ENCODE assay signal across 15 cellular contexts in the genomic region with DNA sequence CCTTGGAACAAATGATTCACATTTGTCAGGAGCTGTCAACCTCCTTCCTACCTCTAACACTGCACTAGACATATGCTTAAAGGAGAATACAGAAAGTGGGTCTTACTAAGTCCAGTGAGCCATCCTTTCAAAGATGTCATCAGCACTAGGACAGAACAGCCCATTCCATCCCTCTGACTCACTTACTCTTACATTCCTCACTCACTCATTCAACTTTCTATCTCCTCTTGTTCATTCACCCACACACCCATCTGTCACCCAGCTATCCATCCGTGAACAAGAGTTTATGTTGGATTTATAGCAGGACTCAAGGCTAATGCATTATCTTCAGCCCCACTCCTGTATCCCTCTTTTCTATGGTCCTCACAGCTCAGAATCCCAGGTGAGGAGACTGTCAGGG. TPM values are rescaled to one million over a fixed set of nuclear protein-coding genes. Genes with fewer than 3 reads are reported as not detected.
A peak's percentile ranks its signal among the peaks of the same experiment; 100 is the strongest.
DNase-seq lines count a peak whose midpoint lies in the region; ATAC-seq and TF ChIP-seq lines count a peak whose summit lies in the region.
"Had no signal": no experiment of that assay in that cellular context is flagged by ENCODE, and none has a peak within 500 bp of the region (broad histone marks: within the 10 kb centered on the region; RNA-seq: fewer than 3 reads in every experiment).

No MANE protein-coding gene starts in this region.

- no peak overlapping the region for H3K4me3 ChIP-seq in astrocyte of the spinal cord (ENCODE audit: low read depth, low read length)
- H3K4me3 ChIP-seq in OCI-LY7 (ENCODE audit: low read depth, low read length, poor library complexity, severe bottlenecking), result no peak overlapping the region
- H3K4me3 ChIP-seq: BLaER1 treated with 17β-estradiol and CSF1 and Interleukin-3, amounts not matched to agents 10 nM and 100 nM had no signal

- H3K36me3 Mint-ChIP-seq in natural killer cell treated with Interleukin-12 subunit alpha and Interleukin-12 subunit beta and Interleukin-15 and Interleukin-18, amount 100 ng/mL, for 72 hours, result no peaks in the 10 kb centered on the region
- H3K36me3 Mint-ChIP-seq: WTC11 had no signal

- no peaks in the 10 kb centered on the region for H4K20me1 ChIP-seq in OCI-LY7 (ENCODE audit: insufficient read depth, low read length)
- H4K20me1 ChIP-seq: BLaER1 treated with 17β-estradiol and CSF1 and Interleukin-3, amounts not matched to agents 10 nM and 100 nM had no signal

- no peak overlapping the region for H3K27ac ChIP-seq in OCI-LY7 (ENCODE audit: low read depth, low read length, poor library complexity, severe bottlenecking)
- H3K27ac ChIP-seq: BLaER1 treated with 17β-estradiol and CSF1 and Interleukin-3, amounts not matched to agents 10 nM and 100 nM had no signal

- CTCF ChIA-PET in OCI-LY7 (lab: Charles Lee; ENCODE audit: unreplicated experiment), result no interaction called here

- H3K79me2 ChIP-seq in OCI-LY7 (ENCODE audit: insufficient read depth, low read depth, low read length), result no peaks in the 10 kb centered on the region

- no peaks in the 10 kb centered on the region for H3K9me2 ChIP-seq in OCI-LY7 (ENCODE audit: insufficient read depth, low read length)

- no peaks in the 10 kb centered on the region for H3K9me3 Mint-ChIP-seq in natural killer cell treated with Interleukin-12 subunit alpha and Interleukin-12 subunit beta and Interleukin-15 and Interleukin-18, amount 100 ng/mL, for 72 hours
- H3K9me3 Mint-ChIP-seq: WTC11 had no signal

- intact Hi-C loops in OCI-LY7 (cut with micrococcal nuclease; ENCODE audit: unreplicated experiment), result no loop called here

- H3K4me1 Mint-ChIP-seq in natural killer cell treated with Interleukin-12 subunit alpha and Interleukin-12 subunit beta and Interleukin-15 and Interleukin-18, amount 100 ng/mL, for 72 hours (ENCODE audit: low read depth in 2 of 2), result peaks cover 6 to 9% of the 10 kb centered on the region in 2 donors
- H3K4me1 Mint-ChIP-seq: WTC11 had no signal

- no peak for TF ChIP-seq CTCF in astrocyte of the spinal cord (IDR thresholded peaks at IDR 0.05; ENCODE audit: low read depth, low read length)
- no peak for TF ChIP-seq CTCF in OCI-LY7 (conservative IDR thresholded peaks at IDR 0.05; ENCODE audit: low read length)

- peaks cover 5% of the 10 kb centered on the region for H3K4me1 ChIP-seq in OCI-LY7 (ENCODE audit: insufficient read depth, low read length, poor library complexity, severe bottlenecking)

- H3K27me3 Mint-ChIP-seq in natural killer cell treated with Interleukin-12 subunit alpha and Interleukin-12 subunit beta and Interleukin-15 and Interleukin-18, amount 100 ng/mL, for 72 hours, result peaks cover 26 to 43% of the 10 kb centered on the region in 2 donors

- no peak for ATAC-seq in natural killer cell treated with Interleukin-12 subunit alpha and Interleukin-12 subunit beta and Interleukin-15 and Interleukin-18, amount 100 ng/mL, for 72 hours
- ATAC-seq in HG03571 (IDR thresholded peaks at IDR 0.05; ENCODE audit: unreplicated experiment), result no peak
- ATAC-seq in HG03045 (IDR thresholded peaks at IDR 0.05; ENCODE audit: unreplicated experiment), result no peak
- ATAC-seq: stimulated activated naive CD8-positive, alpha-beta T cell treated with anti-CD3 and anti-CD28 coated beads, Interleukin-15, Interleukin-2, amounts not matched to agents 100 U/mL and 50 U/mL, for 24 hours; WTC11 had no signal

- H3K4me3 Mint-ChIP-seq in natural killer cell treated with Interleukin-12 subunit alpha and Interleukin-12 subunit beta and Interleukin-15 and Interleukin-18, amount 100 ng/mL, for 72 hours, result no peak overlapping the region
- H3K4me3 Mint-ChIP-seq: WTC11 had no signal

- in situ Hi-C loops in ACHN (cut with HindIII; ENCODE audit: low pct_ligation_motif_present, low pct_unique_long_range_greater_than_20kb, low sequenced_read_pairs), result no loop called here
- in situ Hi-C loops in astrocyte of the spinal cord (cut with HindIII; ENCODE audit: low sequenced_read_pairs), result no loop called here

- no TSS peak for BruUV-seq in OCI-LY7 (replicated peaks; lab: Mats Ljungman, UMichigan)

- DNase-seq in ACHN (peak; percentile 91), HS-27A (ENCODE audit: low read depth) (peak; percentile 4), astrocyte of the spinal cord (ENCODE audit: low read depth, low spot score) (peak; percentile 62), inferior parietal cortex (ENCODE audit: extremely low spot score) (peak; percentile 51), OCI-LY7 (ENCODE audit: low spot score) (no peak)
- DNase-seq in natural killer cell treated with Interleukin-12 subunit alpha and Interleukin-12 subunit beta and Interleukin-15 and Interleukin-18, amount 100 ng/mL, for 72 hours (ENCODE audit: low spot score), result no peak
- DNase-seq: effector CD4-positive, alpha-beta T cell; GDM1; NCI-H1092 treated with DMSO at 0.1 percent for 48 hours; stimulated activated CD4-positive, alpha-beta T cell treated with anti-CD3 and anti-CD28 coated beads, Interleukin-4, amount 100 ng/mL, for 4 hours; stimulated activated naive CD8-positive, alpha-beta T cell treated with anti-CD3 and anti-CD28 coated beads, Interleukin-15, Interleukin-2, amounts not matched to agents 100 U/mL and 50 U/mL, for 24 hours had no signal

- H3K27ac Mint-ChIP-seq in natural killer cell treated with Interleukin-12 subunit alpha and Interleukin-12 subunit beta and Interleukin-15 and Interleukin-18, amount 100 ng/mL, for 72 hours, result no peak overlapping the region
- H3K27ac Mint-ChIP-seq: WTC11 had no signal

- POLR2A ChIA-PET in OCI-LY7 (lab: Charles Lee), result interaction anchor here (0.6 kb wide), 1 partner anchor 1322 kb away, joined by 3 read pairs; no protein-coding TSS in a partner anchor

- H2AFZ ChIP-seq in OCI-LY7 (ENCODE audit: low read length), result no peak overlapping the region

- no peak overlapping the region for H3K4me2 ChIP-seq in OCI-LY7 (ENCODE audit: low read length)
- H3K4me2 ChIP-seq: BLaER1 treated with 17β-estradiol and CSF1 and Interleukin-3, amounts not matched to agents 10 nM and 100 nM had no signal

- no peaks in the 10 kb centered on the region for H3K36me3 ChIP-seq in OCI-LY7 (ENCODE audit: insufficient read depth, low read length)
- H3K36me3 ChIP-seq: BLaER1 treated with 17β-estradiol and CSF1 and Interleukin-3, amounts not matched to agents 10 nM and 100 nM had no signal

- H3K9me3 ChIP-seq in OCI-LY7 (ENCODE audit: low read length), result no peaks in the 10 kb centered on the region
- H3K9me3 ChIP-seq: BLaER1 treated with 17β-estradiol and CSF1 and Interleukin-3, amounts not matched to agents 10 nM and 100 nM had no signal

RNA-seq across cellular contexts. Expression of gene INSC, which starts 9.1 kb away (rescaled TPM):
- under 1 TPM in 1 of 2 donors, not detected in 1; 0.55 TPM for total RNA-seq in natural killer cell treated with Interleukin-12 subunit alpha and Interleukin-12 subunit beta and Interleukin-15 and Interleukin-18, amount 100 ng/mL, for 72 hours
- not detected in 2 replicates for total RNA-seq in OCI-LY7 (2014; rRNA removed; shearing (Covaris generic))
- total RNA-seq in OCI-LY7 (2022), result not detected in 2 replicates

RNA-seq across cellular contexts. Expression of gene CALCB, which starts 50.5 kb away (rescaled TPM):
- under 1 TPM; 0.12 to 0.50 TPM for total RNA-seq in natural killer cell treated with Interleukin-12 subunit alpha and Interleukin-12 subunit beta and Interleukin-15 and Interleukin-18, amount 100 ng/mL, for 72 hours
- 0.44 TPM in 1 of 2 replicates, not detected in the other for total RNA-seq in OCI-LY7 (2014; rRNA removed; shearing (Covaris generic))
- not detected in 2 replicates for total RNA-seq in OCI-LY7 (2022)

Comparison
In these comparisons a context has a peak if more than half of its experiments do, and no peak if none do; other contexts are left out.
1. DNase-seq: peak in ACHN (single experiment), HS-27A (single experiment), astrocyte of the spinal cord (single experiment) and inferior parietal cortex (single experiment); none in natural killer cell treated with Interleukin-12 subunit alpha and Interleukin-12 subunit beta and Interleukin-15 and Interleukin-18, amount 100 ng/mL, for 72 hours (single experiment) and OCI-LY7 (single experiment).